8 cellular contexts compared by ENCODE assay signal in genomic region chr11:67582026-67582425, GRCh38. TPM values are rescaled to one million over a fixed set of nuclear protein-coding genes. Genes with fewer than 3 reads are reported as not detected.
DNase-seq lines count a peak whose midpoint lies in the region; ATAC-seq and TF ChIP-seq lines count a peak whose summit lies in the region.

No MANE protein-coding gene starts in this region.

- H3K36me3 ChIP-seq in body of pancreas (replicated peaks in 1 of 2; ENCODE audit: insufficient read depth in 1 of 2, low read depth in 2 of 2) = peaks cover 0 to 2% of the 10 kb centered on the region in 2 donors

- H3K27ac ChIP-seq in body of pancreas = peak overlapping the region in 3 of 4 donors; percentile 97 to 99 (median 98)

- peaks cover 21% of the 10 kb centered on the region for H3K36me3 Mint-ChIP-seq in nephron (ENCODE audit: low read depth)

- TF ChIP-seq POLR2A in body of pancreas (IDR thresholded peaks at IDR 0.05) = no peak

- no peak for ATAC-seq in body of pancreas
- ATAC-seq in GM18861 (IDR thresholded peaks at IDR 0.05; ENCODE audit: unreplicated experiment) = no peak

- 27 to 39% methylated on average over 3 of the region's 3 CpGs for WGBS in body of pancreas, 2 donors

- no peaks in the 10 kb centered on the region for H3K27me3 ChIP-seq in body of pancreas

- DNase-seq in NCI-H345 treated with DMSO at 0.1 percent for 48 hours (lab: John Stamatoyannopoulos, UW; ENCODE audit: unreplicated experiment) (peak; percentile 24), NCI-H345 (lab: John Stamatoyannopoulos, UW) (no peak), HT-29 (ENCODE audit: low spot score) (peak; percentile 43), body of pancreas (no peak), NCI-H2196 treated with DMSO at 0.1 percent for 48 hours (lab: John Stamatoyannopoulos, UW; ENCODE audit: unreplicated experiment) (no peak), NCI-H2227 (lab: John Stamatoyannopoulos, UW; ENCODE audit: unreplicated experiment) (no peak)

- H3K4me3 Mint-ChIP-seq in nephron = peak overlapping the region; percentile 81 to 87 (median 84)

- peaks cover 69% of the 10 kb centered on the region for H3K4me1 ChIP-seq in body of pancreas

- peaks cover 32% of the 10 kb centered on the region for H3K4me1 Mint-ChIP-seq in nephron

- TF ChIP-seq CTCF in body of pancreas (IDR thresholded peaks at IDR 0.05) = no peak
- no peak for TF ChIP-seq CTCF in nephron (IDR thresholded peaks at IDR 0.05; ENCODE audit: unreplicated experiment in 3 of 3)

- intact Hi-C loops in body of pancreas (cut with DNase I) = no loop called here

- no peaks in the 10 kb centered on the region for H3K9me3 ChIP-seq in body of pancreas

- peaks cover 45% of the 10 kb centered on the region for H3K27me3 Mint-ChIP-seq in nephron (ENCODE audit: low read depth)

- no peak overlapping the region for H3K4me3 ChIP-seq in body of pancreas

- no peaks in the 10 kb centered on the region for H3K9me3 Mint-ChIP-seq in nephron

- peak overlapping the region; percentile 84 to 95 (median 88) for H3K27ac Mint-ChIP-seq in nephron

RNA-seq across cellular contexts. Expression of gene GSTP1, which starts 1.6 kb away (rescaled TPM):
- 2,847 and 3,158 TPM in 2 replicates for total RNA-seq in HT-29 (2014; rRNA removed; shearing (Covaris generic))
- total RNA-seq in body of pancreas = 100 to 1,000 TPM; 359 to 454 TPM

RNA-seq across cellular contexts. Expression of gene NDUFV1, which starts 24.7 kb away (rescaled TPM):
- total RNA-seq in HT-29 (2014; rRNA removed; shearing (Covaris generic)) = 384 and 431 TPM in 2 replicates
- total RNA-seq in body of pancreas = 100 to 1,000 TPM; 209 to 264 TPM

RNA-seq across cellular contexts. Expression of gene NUDT8, which starts 47.7 kb away (rescaled TPM):
- total RNA-seq in HT-29 (2014; rRNA removed; shearing (Covaris generic)) = 60.0 and 72.9 TPM in 2 replicates
- 10 to 100 TPM; 11.5 to 21.8 TPM for total RNA-seq in body of pancreas

RNA-seq across cellular contexts. Expression of gene TBX10, which starts 57.5 kb away (rescaled TPM):
- 2.2 and 5.4 TPM in 2 replicates for total RNA-seq in HT-29 (2014; rRNA removed; shearing (Covaris generic))
- not detected for total RNA-seq in body of pancreas

RNA-seq across cellular contexts. Expression of gene CABP2, which starts 58.8 kb away (rescaled TPM):
- total RNA-seq in HT-29 (2014; rRNA removed; shearing (Covaris generic)) = not detected in 2 replicates
- total RNA-seq in body of pancreas = not detected

Comparison
In these comparisons a context has a peak if more than half of its experiments do, and no peak if none do; other contexts are left out.
1. DNase-seq: peak in NCI-H345 treated with DMSO at 0.1 percent for 48 hours (single experiment) and HT-29 (single experiment); none in NCI-H345 (single experiment), body of pancreas (0 of 4), NCI-H2196 treated with DMSO at 0.1 percent for 48 hours (single experiment) and NCI-H2227 (single experiment).